8 cellular contexts compared by ENCODE assay signal in genomic region chr6:15245361-15246216, GRCh38. TPM values are rescaled to one million over a fixed set of nuclear protein-coding genes. Genes with fewer than 3 reads are reported as not detected.
DNase-seq lines count a peak whose midpoint lies in the region; ATAC-seq, FAIRE-seq and TF ChIP-seq lines count a peak whose summit lies in the region.

Gene JARID2 (plus strand): TSS chr6:15246069. CDS start chr6:15246540, 471 bp downstream.

- TF ChIP-seq POLR2A in GM12892 (IDR thresholded peaks at IDR 0.05; ENCODE audit: low read depth, low read length) (peak; percentile 0; the same call in 1 of the 2 replicates), tibial nerve (IDR thresholded peaks at IDR 0.05) (peak; percentile 79 to 80)

- H2AK5ac ChIP-seq in trophoblast cell (ENCODE audit: low read length) = no peak within 1 kb of the TSS

- peaks cover 12% of the 10 kb centered on the region for H3K79me2 ChIP-seq in trophoblast cell (ENCODE audit: control insufficient read depth, insufficient read depth, low read length, poor library complexity)

- peak; percentile 55 for ATAC-seq in HG02840 (IDR thresholded peaks at IDR 0.05; ENCODE audit: low FRiP score, unreplicated experiment)

- peak within 1 kb of the TSS; percentile 90 for H3K18ac ChIP-seq in trophoblast cell (ENCODE audit: low read length)

- H3K4me2 ChIP-seq in trophoblast cell (ENCODE audit: low read length) = peak within 1 kb of the TSS; percentile 84

- H3K27ac ChIP-seq in cardiac muscle cell = peak within 1 kb of the TSS; percentile 95
- H3K27ac ChIP-seq in trophoblast cell (ENCODE audit: low read depth, low read length) = peak within 1 kb of the TSS; percentile 88
- peak within 1 kb of the TSS; percentile 83 to 99 (median 88) for H3K27ac ChIP-seq in tibial nerve

- H3K9me3 ChIP-seq in adipocyte (ENCODE audit: control insufficient read depth, low read length) (no peaks in the 10 kb centered on the region), cardiac muscle cell (ENCODE audit: low read depth) (no peaks in the 10 kb centered on the region), trophoblast cell (ENCODE audit: insufficient read depth, low read depth, low read length) (peaks cover 2% of the 10 kb centered on the region), tibial nerve (no peaks in the 10 kb centered on the region)

- H3K14ac ChIP-seq in trophoblast cell (ENCODE audit: low read length) = peak within 1 kb of the TSS; percentile 97

- peak within 1 kb of the TSS; percentile 98 for H2BK5ac ChIP-seq in trophoblast cell (ENCODE audit: low read depth, low read length, poor library complexity)

- TF ChIP-seq CTCF in cardiac muscle cell (IDR thresholded peaks at IDR 0.05; ENCODE audit: low read depth, low read length) = no peak
- TF ChIP-seq CTCF in tibial nerve (IDR thresholded peaks at IDR 0.05) = peak in 3 of 5 experiments; percentile 11 to 64 (median 57)

- peak within 1 kb of the TSS; percentile 93 for H2BK120ac ChIP-seq in trophoblast cell (ENCODE audit: insufficient read depth, low read length, poor library complexity)

- H3K27me3 ChIP-seq in adipocyte (replicated peaks; ENCODE audit: control insufficient read depth, insufficient read depth, low read length) = no peaks in the 10 kb centered on the region
- H3K27me3 ChIP-seq in cardiac muscle cell = no peaks in the 10 kb centered on the region
- H3K27me3 ChIP-seq in trophoblast cell (ENCODE audit: insufficient read depth, low read length) = no peaks in the 10 kb centered on the region
- no peaks in the 10 kb centered on the region for H3K27me3 ChIP-seq in tibial nerve

- peak within 1 kb of the TSS; percentile 99 for H3K4me3 ChIP-seq in adipocyte (ENCODE audit: low read length)
- peak within 1 kb of the TSS; percentile 81 for H3K4me3 ChIP-seq in cardiac muscle cell
- peak within 1 kb of the TSS; percentile 93 for H3K4me3 ChIP-seq in trophoblast cell (ENCODE audit: low read depth, low read length)
- H3K4me3 ChIP-seq in tibial nerve = peak within 1 kb of the TSS; percentile 78 to 95 (median 84)

- no peaks in the 10 kb centered on the region for H3K36me3 ChIP-seq in adipocyte (ENCODE audit: control insufficient read depth, insufficient read depth, low read length, severe bottlenecking)
- H3K36me3 ChIP-seq in cardiac muscle cell = no peaks in the 10 kb centered on the region
- H3K36me3 ChIP-seq in trophoblast cell (ENCODE audit: control insufficient read depth in 1 of 2, insufficient read depth in 2 of 2, low read length in 2 of 2) = no peaks in the 10 kb centered on the region
- H3K36me3 ChIP-seq in tibial nerve = no peaks in the 10 kb centered on the region

- H3K4ac ChIP-seq in trophoblast cell (ENCODE audit: low read depth, low read length) = peak within 1 kb of the TSS; percentile 78

- peak in 1 of 2 donors; percentile 93 for TF ChIP-seq EP300 in tibial nerve (IDR thresholded peaks at IDR 0.05)

- H3K9ac ChIP-seq in adipocyte (ENCODE audit: low read length) = peak within 1 kb of the TSS; percentile 96
- peak within 1 kb of the TSS; percentile 77 for H3K9ac ChIP-seq in trophoblast cell (ENCODE audit: low read length)

- WGBS in trophoblast cell (ENCODE audit: extremely low coverage, insufficient coverage, insufficient read length) = no CpG with 5 or more reads among the region's 59 CpGs
- 1% methylated on average over 48 to 49 of the region's 59 CpGs for WGBS in tibial nerve, 2 donors

- peak within 1 kb of the TSS; percentile 87 for H4K91ac ChIP-seq in trophoblast cell (ENCODE audit: low read depth, low read length)

- H3K79me1 ChIP-seq in trophoblast cell (ENCODE audit: low read length) = peaks cover 15% of the 10 kb centered on the region

- peak within 1 kb of the TSS; percentile 93 for H2BK12ac ChIP-seq in trophoblast cell (ENCODE audit: low read length)

- peak; percentile 96 for FAIRE-seq in GM12892 (lab: Jason Lieb, UNC)

- peaks cover 34% of the 10 kb centered on the region for H3K4me1 ChIP-seq in adipocyte (ENCODE audit: control insufficient read depth, insufficient read depth, low read length)
- peaks cover 5% of the 10 kb centered on the region for H3K4me1 ChIP-seq in cardiac muscle cell (ENCODE audit: low read depth)
- H3K4me1 ChIP-seq in trophoblast cell (ENCODE audit: control insufficient read depth in 1 of 2, insufficient read depth in 2 of 2, low read length in 2 of 2) = peaks cover 6 to 12% of the 10 kb centered on the region in 2 experiments
- peaks cover 0 to 41% (median 13%) of the 10 kb centered on the region in 4 donors for H3K4me1 ChIP-seq in tibial nerve

- peak within 1 kb of the TSS; percentile 57 for H4K12ac ChIP-seq in trophoblast cell (ENCODE audit: low read depth, low read length)

- DNase-seq in GM12892 (ENCODE audit: insufficient read length) = peak; percentile 69
- peak; percentile 72 for DNase-seq in NCI-H1436 treated with DMSO at 0.1 percent for 48 hours (lab: John Stamatoyannopoulos, UW)
- peak; percentile 94 for DNase-seq in T follicular helper cell (ENCODE audit: low read depth)
- DNase-seq in adipocyte (ENCODE audit: low read depth) = peak; percentile 99
- DNase-seq in cardiac muscle cell (ENCODE audit: low read depth in 1 of 2, low spot score in 1 of 2) = peak; percentile 99
- peak; percentile 96 to 97 for DNase-seq in trophoblast cell
- peak; percentile 97 to 99 for DNase-seq in tibial nerve (ENCODE audit: low spot score in 2 of 2)

- peak within 1 kb of the TSS; percentile 90 for H4K8ac ChIP-seq in trophoblast cell (ENCODE audit: low read depth, low read length)

- peak within 1 kb of the TSS; percentile 94 for H2AFZ ChIP-seq in trophoblast cell (ENCODE audit: insufficient read depth, low read length, poor library complexity)

- H3K23ac ChIP-seq in trophoblast cell (ENCODE audit: low read length) = no peak within 1 kb of the TSS

RNA-seq across cellular contexts. Expression of gene JARID2, which starts in this region (rescaled TPM):
- polyA plus RNA-seq in GM12892 (2012; ENCODE audit: missing spikeins) = 6.8 TPM
- 14.5 and 26.4 TPM in 2 replicates for total RNA-seq in cardiac muscle cell
- 9.7 and 12.5 TPM in 2 replicates for polyA plus RNA-seq in cardiac muscle cell
- 41.7 and 44.1 TPM in 2 replicates for polyA plus RNA-seq in trophoblast cell (2013)
- total RNA-seq in tibial nerve = 10 to 100 TPM in 2 of 4 donors, 1 to 10 TPM in 2; 9.0 to 26.1 (median 9.8) TPM

Comparison
In these comparisons a context has a peak if more than half of its experiments do, and no peak if none do; other contexts are left out.
1. Peak in every context shown above with its lines: DNase-seq, ATAC-seq, H3K4me3 ChIP-seq and H3K27ac ChIP-seq.